Comparison of ENCODE assay signal across 8 cellular contexts in genomic region chr12:31959701-31960391, GRCh38. TPM values are rescaled to one million over a fixed set of nuclear protein-coding genes. Genes with fewer than 3 reads are reported as not detected.
DNase-seq lines count a peak whose midpoint lies in the region; ATAC-seq and TF ChIP-seq lines count a peak whose summit lies in the region.

No MANE protein-coding gene starts in this region.

- H2AFZ ChIP-seq in parathyroid adenoma, result peak overlapping the region; percentile 73

- H3K27me3 Mint-ChIP-seq in activated naive CD8-positive, alpha-beta T cell treated with anti-CD3 and anti-CD28 coated beads, Interleukin-2, amount 10 ng/mL, durations not matched to agents 7 days and 5 days, result no peaks in the 10 kb centered on the region

- H3K4me1 ChIP-seq in SJCRH30 (0 out of 2 replicates have a peak, but pooled peaks cover 2% of the 10 kb centered on the region), parathyroid adenoma (peaks cover 22% of the 10 kb centered on the region), transverse colon (peaks cover 10 to 30% (median 20%) of the 10 kb centered on the region in 4 donors)

- H3K9me3 ChIP-seq in SJCRH30 (replicated peaks) (no peaks in the 10 kb centered on the region), parathyroid adenoma (ENCODE audit: control insufficient read depth, low read length) (no peaks in the 10 kb centered on the region), transverse colon (no peaks in the 10 kb centered on the region)

- H3K27me3 ChIP-seq in SJCRH30 (no peaks in the 10 kb centered on the region), parathyroid adenoma (ENCODE audit: control insufficient read depth, insufficient read depth, low read length) (no peaks in the 10 kb centered on the region), transverse colon (no peaks in the 10 kb centered on the region)

- ATAC-seq in GM21723 (IDR thresholded peaks at IDR 0.05; ENCODE audit: unreplicated experiment) (peak; percentile 44), Right ventricle myocardium superior (ENCODE audit: poor library complexity) (peak; percentile 75)
- ATAC-seq in activated naive CD8-positive, alpha-beta T cell treated with anti-CD3 and anti-CD28 coated beads, Interleukin-2, amount 10 ng/mL, durations not matched to agents 7 days and 5 days (ENCODE audit: low read depth), result peak; percentile 58

- H3K27ac Mint-ChIP-seq in activated naive CD8-positive, alpha-beta T cell treated with anti-CD3 and anti-CD28 coated beads, Interleukin-2, amount 10 ng/mL, durations not matched to agents 7 days and 5 days, result peak overlapping the region; percentile 94

- DNase-seq in EL (peak; percentile 60), SJCRH30 (peak; percentile 56 to 66), Right ventricle myocardium superior (peak; percentile 86), transverse colon (peak; percentile 70)
- no peak for DNase-seq in activated naive CD8-positive, alpha-beta T cell treated with anti-CD3 and anti-CD28 coated beads, Interleukin-2, amount 10 ng/mL, durations not matched to agents 7 days and 5 days

- intact Hi-C loops in Right ventricle myocardium superior (cut with DNase I), result loop anchor here (10.0 kb wide), 1 partner anchor 235 kb away; the partner anchor contains the start of gene AMN1
- intact Hi-C loops in transverse colon (cut with DNase I; ENCODE audit: low total_unique reads), result loop anchor here (5.0 to 10.0 kb wide), 2 partner anchors 225 to 303 kb away; partner anchors contain the start of gene ETFBKMT

- TF ChIP-seq EP300 in Ishikawa (IDR thresholded peaks at IDR 0.05; ENCODE audit: borderline replicate concordance) (no peak), transverse colon (IDR thresholded peaks at IDR 0.05; ENCODE audit: low read depth) (no peak)

- no peak; the same call in 1 of the 2 replicates for TF ChIP-seq RAD21 in Ishikawa (IDR thresholded peaks at IDR 0.05; ENCODE audit: low read depth)

- H3K36me3 ChIP-seq in SJCRH30, result peaks cover 13% of the 10 kb centered on the region
- H3K36me3 ChIP-seq in parathyroid adenoma (ENCODE audit: control insufficient read depth, insufficient read depth, low read length), result no peaks in the 10 kb centered on the region
- peaks cover 0 to 16% (median 0%) of the 10 kb centered on the region in 4 donors for H3K36me3 ChIP-seq in transverse colon

- WGBS in transverse colon (ENCODE audit: low coverage in 1 of 2), 2 donors, result 0% methylated on average over 30 to 47 of the region's 47 CpGs

- H3K4me2 ChIP-seq in parathyroid adenoma (ENCODE audit: low read length), result peak overlapping the region; percentile 92

- peak overlapping the region; percentile 89 for H3K4me3 ChIP-seq in SJCRH30
- peak overlapping the region; percentile 92 for H3K4me3 ChIP-seq in parathyroid adenoma (ENCODE audit: low read depth, low read length)
- H3K4me3 ChIP-seq in transverse colon, result peak overlapping the region; percentile 70 to 90 (median 78)

- peaks cover 46% of the 10 kb centered on the region for H3K79me2 ChIP-seq in parathyroid adenoma

- H3K9me3 Mint-ChIP-seq in activated naive CD8-positive, alpha-beta T cell treated with anti-CD3 and anti-CD28 coated beads, Interleukin-2, amount 10 ng/mL, durations not matched to agents 7 days and 5 days, result peaks cover 18% of the 10 kb centered on the region

- H3K36me3 Mint-ChIP-seq in activated naive CD8-positive, alpha-beta T cell treated with anti-CD3 and anti-CD28 coated beads, Interleukin-2, amount 10 ng/mL, durations not matched to agents 7 days and 5 days, result peaks cover 64% of the 10 kb centered on the region

- no peak for TF ChIP-seq POLR2A in transverse colon (IDR thresholded peaks at IDR 0.05)

- no peak for TF ChIP-seq CTCF in parathyroid adenoma (IDR thresholded peaks at IDR 0.05)
- TF ChIP-seq CTCF in transverse colon (IDR thresholded peaks at IDR 0.05), result peak in 1 of 5 experiments; percentile 25

- H3K4me3 Mint-ChIP-seq in activated naive CD8-positive, alpha-beta T cell treated with anti-CD3 and anti-CD28 coated beads, Interleukin-2, amount 10 ng/mL, durations not matched to agents 7 days and 5 days, result peak overlapping the region; percentile 80

- peaks cover 57% of the 10 kb centered on the region for H3K4me1 Mint-ChIP-seq in activated naive CD8-positive, alpha-beta T cell treated with anti-CD3 and anti-CD28 coated beads, Interleukin-2, amount 10 ng/mL, durations not matched to agents 7 days and 5 days

- POLR2A ChIA-PET in activated naive CD8-positive, alpha-beta T cell treated with anti-CD3 and anti-CD28 coated beads, Interleukin-2, amount 10 ng/mL, durations not matched to agents 7 days and 5 days (lab: Charles Lee), result interaction anchor here (0.5 to 3.3 kb wide), 24 partner anchors 8 to 306 kb away, joined by 3 to 32 read pairs (median 7); partner anchors contain the start of genes AMN1, BICD1 and ETFBKMT

- H3K9ac ChIP-seq in parathyroid adenoma, result no peak overlapping the region

- in situ Hi-C loops in transverse colon (cut with MboI; ENCODE audit: low pct_ligation_motif_present in 1 of 4, low pct_unique_long_range_greater_than_20kb in 1 of 4, low sequenced_read_pairs in 3 of 4), result loop anchor here in 3 of 4 donors (25.0 kb wide), 2 partner anchors 273 to 298 kb away; partner anchors contain the start of gene ETFBKMT (in 2 of the 3)

- H3K27ac ChIP-seq in SJCRH30, result peak overlapping the region; percentile 64; the same call in 1 of the 2 replicates
- peak overlapping the region; percentile 84 for H3K27ac ChIP-seq in parathyroid adenoma
- peak overlapping the region; percentile 94 to 98 (median 96) for H3K27ac ChIP-seq in transverse colon

TF ChIP-seq in Ishikawa, 13 proteins besides CTCF, POLR2A, EP300 and RAD21:
- TF ChIP-seq FOXM1 (IDR thresholded peaks at IDR 0.05; ENCODE audit: borderline replicate concordance, low read depth) (no peak), TAF1 (IDR thresholded peaks at IDR 0.05; ENCODE audit: low read depth) (no peak; the same call in 1 of the 2 replicates), YY1 (IDR thresholded peaks at IDR 0.05; ENCODE audit: low read depth) (no peak), MAX (IDR thresholded peaks at IDR 0.05) (peak; percentile 78)
TF ChIP-seq in Ishikawa: peak in this region for 1.

RNA-seq across cellular contexts. Expression of gene RESF1, which starts 0.6 kb away (rescaled TPM):
- total RNA-seq in SJCRH30 (2014; rRNA removed; shearing (Covaris generic)), result 30.6 and 38.3 TPM in 2 replicates
- total RNA-seq in activated naive CD8-positive, alpha-beta T cell treated with anti-CD3 and anti-CD28 coated beads, Interleukin-2, amount 10 ng/mL, durations not matched to agents 7 days and 5 days, result 100 to 1,000 TPM; 252 to 261 TPM
- total RNA-seq in Right ventricle myocardium superior (18.1 TPM), transverse colon (10 to 100 TPM; 23.3 to 81.8 (median 35.1) TPM)
